In genomic region chr5:74093501-74093993, GRCh38 we compare ENCODE assay signal across 15 cellular contexts.
"Had no signal": no experiment of that assay in that cellular context is flagged by ENCODE, and none has a peak within 500 bp of the region (broad histone marks: within the 10 kb centered on the region; RNA-seq: fewer than 3 reads in every experiment).

No MANE protein-coding gene starts in this region.

- H3K4me1 Mint-ChIP-seq: activated B cell treated with CpG ODN at 0.5 μM for 24 hours; activated CD4-positive, alpha-beta T cell treated with anti-CD3 and anti-CD28 coated beads, Interleukin-2, amount 10 ng/mL, durations not matched to agents 24 days and 14 days; stimulated activated effector memory CD8-positive, alpha-beta T cell treated with anti-CD3 and anti-CD28 coated beads, Interleukin-12 subunit alpha, Interleukin-12 subunit beta, amount 100 ng/mL, for 72 hours had no signal

- ATAC-seq: activated naive CD4-positive, alpha-beta T cell treated with anti-CD3 and anti-CD28 coated beads, Interleukin-2, amount 50 U/mL, for 72 hours; activated T-cell treated with anti-CD3 and anti-CD28 coated beads, Interleukin-2, amount 50 U/mL, for 72 hours; natural killer cell treated with Interleukin-12 subunit alpha and Interleukin-12 subunit beta and Interleukin-15 and Interleukin-18, amount 100 ng/mL, for 72 hours; right cardiac atrium; stimulated activated effector memory CD8-positive, alpha-beta T cell treated with anti-CD3 and anti-CD28 coated beads, Interleukin-12 subunit alpha, Interleukin-12 subunit beta, amount 100 ng/mL, for 72 hours had no signal

- H3K9me3 ChIP-seq: prostate gland, thoracic aorta had no signal

- H3K36me3 ChIP-seq: prostate gland, thoracic aorta had no signal

- DNase-seq: activated B cell treated with CpG ODN at 0.5 μM for 24 hours; activated CD4-positive, alpha-beta T cell treated with anti-CD3 and anti-CD28 coated beads, Interleukin-2, amount 10 ng/mL, durations not matched to agents 24 days and 14 days; activated CD8-positive, alpha-beta memory T cell treated with anti-CD3 and anti-CD28 coated beads, Interleukin-2, amount 50 U/mL, for 48 hours; activated gamma-delta T cell; activated T-cell treated with anti-CD3 and anti-CD28 coated beads, Interleukin-2, amount 50 U/mL, for 72 hours; mesenchymal stem cell; occipital lobe; right cardiac atrium; stimulated activated CD4-positive, alpha-beta T cell treated with anti-CD3 and anti-CD28 coated beads, Interleukin-12 subunit alpha, Interleukin-12 subunit beta, amount 100 ng/mL, for 4 hours; stimulated activated CD4-positive, alpha-beta T cell treated with anti-CD3 and anti-CD28 coated beads, Interleukin-2, amount 100 ng/mL, for 24 hours had no signal

- H3K4me3 ChIP-seq: prostate gland, thoracic aorta had no signal

- H3K27ac Mint-ChIP-seq: activated B cell treated with CpG ODN at 0.5 μM for 24 hours; activated CD4-positive, alpha-beta T cell treated with anti-CD3 and anti-CD28 coated beads, Interleukin-2, amount 10 ng/mL, durations not matched to agents 24 days and 14 days; activated naive CD4-positive, alpha-beta T cell treated with anti-CD3 and anti-CD28 coated beads, Interleukin-2, amount 50 U/mL, for 72 hours; activated T-cell treated with anti-CD3 and anti-CD28 coated beads, Interleukin-2, amount 50 U/mL, for 72 hours; natural killer cell treated with Interleukin-12 subunit alpha and Interleukin-12 subunit beta and Interleukin-15 and Interleukin-18, amount 100 ng/mL, for 72 hours; stimulated activated effector memory CD8-positive, alpha-beta T cell treated with anti-CD3 and anti-CD28 coated beads, Interleukin-12 subunit alpha, Interleukin-12 subunit beta, amount 100 ng/mL, for 72 hours had no signal

- H3K36me3 Mint-ChIP-seq: natural killer cell treated with Interleukin-12 subunit alpha and Interleukin-12 subunit beta and Interleukin-15 and Interleukin-18, amount 100 ng/mL, for 72 hours; stimulated activated effector memory CD8-positive, alpha-beta T cell treated with anti-CD3 and anti-CD28 coated beads, Interleukin-12 subunit alpha, Interleukin-12 subunit beta, amount 100 ng/mL, for 72 hours had no signal

- H3K4me3 Mint-ChIP-seq: activated B cell treated with CpG ODN at 0.5 μM for 24 hours; activated CD4-positive, alpha-beta T cell treated with anti-CD3 and anti-CD28 coated beads, Interleukin-2, amount 10 ng/mL, durations not matched to agents 24 days and 14 days; activated T-cell treated with anti-CD3 and anti-CD28 coated beads, Interleukin-2, amount 50 U/mL, for 72 hours; natural killer cell treated with Interleukin-12 subunit alpha and Interleukin-12 subunit beta and Interleukin-15 and Interleukin-18, amount 100 ng/mL, for 72 hours; stimulated activated effector memory CD8-positive, alpha-beta T cell treated with anti-CD3 and anti-CD28 coated beads, Interleukin-12 subunit alpha, Interleukin-12 subunit beta, amount 100 ng/mL, for 72 hours had no signal

- H3K9me3 Mint-ChIP-seq: activated B cell treated with CpG ODN at 0.5 μM for 24 hours; activated CD4-positive, alpha-beta T cell treated with anti-CD3 and anti-CD28 coated beads, Interleukin-2, amount 10 ng/mL, durations not matched to agents 24 days and 14 days; activated T-cell treated with anti-CD3 and anti-CD28 coated beads, Interleukin-2, amount 50 U/mL, for 72 hours; natural killer cell treated with Interleukin-12 subunit alpha and Interleukin-12 subunit beta and Interleukin-15 and Interleukin-18, amount 100 ng/mL, for 72 hours had no signal

- H3K27me3 Mint-ChIP-seq: activated CD4-positive, alpha-beta T cell treated with anti-CD3 and anti-CD28 coated beads, Interleukin-2, amount 10 ng/mL, durations not matched to agents 24 days and 14 days had no signal
